In the genomic region with DNA sequence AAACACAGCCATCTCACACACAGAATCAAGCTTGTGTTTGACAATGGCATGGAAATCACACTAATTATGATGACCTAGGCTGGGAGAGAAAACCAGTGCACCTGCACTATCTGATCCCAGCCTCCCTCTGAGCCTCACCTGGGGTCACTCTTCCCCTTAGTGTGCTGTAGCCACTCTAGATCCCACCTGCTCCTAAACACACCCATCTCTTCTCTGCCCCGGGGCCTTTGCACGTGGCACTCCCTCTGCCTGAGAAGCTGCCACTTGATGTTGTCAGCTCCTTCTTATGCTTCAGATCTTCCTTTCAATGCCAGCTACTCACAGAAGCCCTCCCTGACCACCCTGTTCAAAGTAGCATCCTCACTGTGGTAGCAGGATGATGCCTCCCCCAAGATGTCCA, we compare ENCODE assay signal across 1 cellular context.
TF ChIP-seq lines count a peak whose summit lies in the region.

No MANE protein-coding gene starts in this region.

TF ChIP-seq in IMR-90, 13 proteins besides CTCF, POLR2A, EP300 and RAD21 (continued from another document):
- TF ChIP-seq CHD1 (IDR thresholded peaks at IDR 0.05; ENCODE audit: low read depth, low read length) = no peak
